In genomic region chrX:34638116-34638515, GRCh38 we compare ENCODE assay signal across 10 cellular contexts. TPM values are rescaled to one million over a fixed set of nuclear protein-coding genes. Genes with fewer than 3 reads are reported as not detected.
DNase-seq lines count a peak whose midpoint lies in the region; ATAC-seq and TF ChIP-seq lines count a peak whose summit lies in the region.
"Had no signal": no experiment of that assay in that cellular context is flagged by ENCODE, and none has a peak within 500 bp of the region (broad histone marks: within the 10 kb centered on the region; RNA-seq: fewer than 3 reads in every experiment).

No MANE protein-coding gene starts in this region.

- ATAC-seq in HG03378 (IDR thresholded peaks at IDR 0.05; ENCODE audit: unreplicated experiment) (no peak), GM19463 (IDR thresholded peaks at IDR 0.05; ENCODE audit: unreplicated experiment) (no peak)

- H3K9me3 ChIP-seq in thyroid gland = no peaks in the 10 kb centered on the region

- no peaks in the 10 kb centered on the region for H3K4me1 ChIP-seq in thyroid gland

- H3K36me3 ChIP-seq in thyroid gland = no peaks in the 10 kb centered on the region

- no peak for TF ChIP-seq POLR2A in thyroid gland (IDR thresholded peaks at IDR 0.05)

- no peak overlapping the region for H3K27ac ChIP-seq in thyroid gland

- H3K27me3 ChIP-seq in thyroid gland = no peaks in the 10 kb centered on the region

- WGBS in thyroid gland, 2 donors = 15 to 29% methylated on average over 1 of the region's 1 CpG

- TF ChIP-seq CTCF in thyroid gland (IDR thresholded peaks at IDR 0.05) = peak in 4 of 6 experiments; percentile 20 to 49 (median 46)

- DNase-seq in NCI-H2171 treated with DMSO at 0.1 percent for 48 hours (lab: John Stamatoyannopoulos, UW) (peak; percentile 0), NCI-H2171 (lab: John Stamatoyannopoulos, UW) (no peak), OCI-M1 (lab: John Stamatoyannopoulos, UW) (peak; percentile 43), fibroblast of peridontal ligament (ENCODE audit: extremely low read depth) (peak; percentile 79), thyroid gland (no peak)
- no peak for DNase-seq in activated T-cell treated with anti-CD3 and anti-CD28 coated beads, Interleukin-2, amount 50 U/mL, for 48 hours
- DNase-seq: DMS79 treated with DMSO at 0.1 percent for 48 hours, NCI-H226 had no signal

- no peak overlapping the region for H3K4me3 ChIP-seq in thyroid gland (replicated peaks in 1 of 3)

- intact Hi-C loops in thyroid gland (cut with DNase I) = no loop called here

RNA-seq across cellular contexts. Expression of gene TMEM47, which starts 19.0 kb away (rescaled TPM):
- 10 to 100 TPM; 15.6 to 53.8 (median 26.9) TPM for total RNA-seq in thyroid gland

Comparison
In these comparisons a context has a peak if more than half of its experiments do, and no peak if none do; other contexts are left out.
1. DNase-seq: peak in NCI-H2171 treated with DMSO at 0.1 percent for 48 hours (single experiment), OCI-M1 (single experiment) and fibroblast of peridontal ligament (single experiment); none in NCI-H2171 (single experiment), thyroid gland (0 of 2) and activated T-cell treated with anti-CD3 and anti-CD28 coated beads, Interleukin-2, amount 50 U/mL, for 48 hours (0 of 2).